8 cellular contexts compared by ENCODE assay signal in genomic region chr21:38807481-38807880, GRCh38. TPM values are rescaled to one million over a fixed set of nuclear protein-coding genes. Genes with fewer than 3 reads are reported as not detected.
DNase-seq lines count a peak whose midpoint lies in the region; ATAC-seq and TF ChIP-seq lines count a peak whose summit lies in the region.

No MANE protein-coding gene starts in this region.

- no peaks in the 10 kb centered on the region for H3K9me3 Mint-ChIP-seq in CD4-positive, alpha-beta T cell
- H3K9me3 Mint-ChIP-seq in natural killer cell treated with Interleukin-12 subunit alpha and Interleukin-12 subunit beta and Interleukin-15 and Interleukin-18, amount 100 ng/mL, for 72 hours, result no peaks in the 10 kb centered on the region

- H3K9ac ChIP-seq in colonic mucosa (ENCODE audit: low read depth in 2 of 2, low read length in 2 of 2), result peak overlapping the region; percentile 85 to 98

- H3K27me3 Mint-ChIP-seq in CD4-positive, alpha-beta T cell, result no peaks in the 10 kb centered on the region
- no peaks in the 10 kb centered on the region for H3K27me3 Mint-ChIP-seq in natural killer cell treated with Interleukin-12 subunit alpha and Interleukin-12 subunit beta and Interleukin-15 and Interleukin-18, amount 100 ng/mL, for 72 hours

- peak overlapping the region; percentile 90 for H3K4me3 Mint-ChIP-seq in CD4-positive, alpha-beta T cell
- H3K4me3 Mint-ChIP-seq in natural killer cell treated with Interleukin-12 subunit alpha and Interleukin-12 subunit beta and Interleukin-15 and Interleukin-18, amount 100 ng/mL, for 72 hours, result peak overlapping the region; percentile 89

- H3K27ac ChIP-seq in CD4-positive, alpha-beta T cell (ENCODE audit: low read depth, low read length), result no peak overlapping the region
- peak overlapping the region; percentile 95 for H3K27ac ChIP-seq in colonic mucosa

- peak overlapping the region; percentile 64 for H3K27ac Mint-ChIP-seq in CD4-positive, alpha-beta T cell
- H3K27ac Mint-ChIP-seq in natural killer cell treated with Interleukin-12 subunit alpha and Interleukin-12 subunit beta and Interleukin-15 and Interleukin-18, amount 100 ng/mL, for 72 hours, result peak overlapping the region; percentile 77 to 80

- POLR2A ChIA-PET in CD4-positive, alpha-beta T cell (lab: Charles Lee), result interaction anchor here (2.2 to 3.4 kb wide), 2 partner anchors 24 to 41 kb away, joined by 5 to 7 read pairs; no protein-coding TSS in a partner anchor

- peaks cover 5% of the 10 kb centered on the region for H3K4me1 ChIP-seq in colonic mucosa

- H3K4me1 Mint-ChIP-seq in CD4-positive, alpha-beta T cell (ENCODE audit: low read depth), result peaks cover 42% of the 10 kb centered on the region
- H3K4me1 Mint-ChIP-seq in natural killer cell treated with Interleukin-12 subunit alpha and Interleukin-12 subunit beta and Interleukin-15 and Interleukin-18, amount 100 ng/mL, for 72 hours (ENCODE audit: low read depth in 2 of 2), result peaks cover 22 to 29% of the 10 kb centered on the region in 2 donors

- intact Hi-C loops in CD4-positive, alpha-beta T cell (cut with DNase I, micrococcal nuclease), result loop anchor here in 1 of 2 experiments (5.0 to 10.0 kb wide), 3 partner anchors 375 to 637 kb away; partner anchors contain the start of genes LCA5L and PSMG1
- intact Hi-C loops in colonic mucosa (cut with DNase I), result loop anchor here (10.0 kb wide), 1 partner anchor 197 kb away; no protein-coding TSS in a partner anchor

- CTCF ChIA-PET in CD4-positive, alpha-beta T cell (lab: Charles Lee), result no interaction called here

- H3K36me3 ChIP-seq in colonic mucosa, result no peaks in the 10 kb centered on the region

- no peaks in the 10 kb centered on the region for H3K9me3 ChIP-seq in CD4-positive, alpha-beta T cell (ENCODE audit: control insufficient read depth, low read length)
- no peaks in the 10 kb centered on the region for H3K9me3 ChIP-seq in colonic mucosa

- H3K4me3 ChIP-seq in colonic mucosa, result peak overlapping the region; percentile 83

- no peak for TF ChIP-seq CTCF in CD4-positive, alpha-beta T cell (IDR thresholded peaks at IDR 0.05)
- TF ChIP-seq CTCF in colonic mucosa (IDR thresholded peaks at IDR 0.05), result no peak

- no peak for DNase-seq in CD4-positive, alpha-beta T cell
- DNase-seq in NCI-H2081 treated with DMSO at 0.1 percent for 48 hours (lab: John Stamatoyannopoulos, UW), result peak; percentile 66
- no peak for DNase-seq in colonic mucosa
- no peak for DNase-seq in natural killer cell treated with Interleukin-12 subunit alpha and Interleukin-12 subunit beta and Interleukin-15 and Interleukin-18, amount 100 ng/mL, for 72 hours (ENCODE audit: low spot score)
- no peak for DNase-seq in AML-193 (lab: John Stamatoyannopoulos, UW)
- no peak for DNase-seq in mesenteric fat pad (ENCODE audit: low spot score)

- no peak for ATAC-seq in CD4-positive, alpha-beta T cell (ENCODE audit: poor library complexity)
- no peak for ATAC-seq in natural killer cell treated with Interleukin-12 subunit alpha and Interleukin-12 subunit beta and Interleukin-15 and Interleukin-18, amount 100 ng/mL, for 72 hours
- ATAC-seq in GM19023 (IDR thresholded peaks at IDR 0.05; ENCODE audit: unreplicated experiment), result no peak
- no peak for ATAC-seq in HG02642 (IDR thresholded peaks at IDR 0.05; ENCODE audit: poor library complexity, unreplicated experiment)

- H3K36me3 Mint-ChIP-seq in CD4-positive, alpha-beta T cell (ENCODE audit: low read depth), result peaks cover 25% of the 10 kb centered on the region
- peaks cover 4% of the 10 kb centered on the region for H3K36me3 Mint-ChIP-seq in natural killer cell treated with Interleukin-12 subunit alpha and Interleukin-12 subunit beta and Interleukin-15 and Interleukin-18, amount 100 ng/mL, for 72 hours

- H3K27me3 ChIP-seq in CD4-positive, alpha-beta T cell (ENCODE audit: control insufficient read depth, insufficient read depth, low read length), result no peaks in the 10 kb centered on the region
- no peaks in the 10 kb centered on the region for H3K27me3 ChIP-seq in colonic mucosa

RNA-seq across cellular contexts. Expression of gene ETS2, which starts 1.8 kb away (rescaled TPM):
- total RNA-seq in CD4-positive, alpha-beta T cell, result 10 to 100 TPM; 11.4 to 13.9 TPM
- total RNA-seq in colonic mucosa, result 100 to 1,000 TPM; 110 to 185 TPM
- total RNA-seq in natural killer cell treated with Interleukin-12 subunit alpha and Interleukin-12 subunit beta and Interleukin-15 and Interleukin-18, amount 100 ng/mL, for 72 hours, result 10 to 100 TPM; 22.9 to 25.2 TPM
- total RNA-seq in mesenteric fat pad, result 110 TPM
